Comparison of ENCODE assay signal across 1 cellular context in genomic region chr12:54227376-54227775, GRCh38.
TF ChIP-seq lines count a peak whose summit lies in the region.

No MANE protein-coding gene starts in this region.

TF ChIP-seq in GM12878, 131 proteins besides CTCF, POLR2A, EP300 and RAD21:
- TF ChIP-seq SREBF2 (IDR thresholded peaks at IDR 0.05; ENCODE audit: low read length), result no peak
- no peak for TF ChIP-seq NR2C2 (IDR thresholded peaks at IDR 0.05; ENCODE audit: borderline replicate concordance, control insufficient read depth, insufficient read length, low read depth)
- no peak for TF ChIP-seq ESRRA (IDR thresholded peaks at IDR 0.05; ENCODE audit: low read length)
- no peak for TF ChIP-seq BACH1 (IDR thresholded peaks at IDR 0.05; ENCODE audit: borderline replicate concordance)
- TF ChIP-seq NFYA (IDR thresholded peaks at IDR 0.05; ENCODE audit: borderline replicate concordance, low read depth, low read length), result no peak
- TF ChIP-seq IKZF2 (IDR thresholded peaks at IDR 0.05), result no peak
- TF ChIP-seq JUNB (IDR thresholded peaks at IDR 0.05), result no peak
- no peak for TF ChIP-seq SUZ12 (IDR thresholded peaks at IDR 0.05; ENCODE audit: unreplicated experiment)
- TF ChIP-seq BCL11A (IDR thresholded peaks at IDR 0.05; ENCODE audit: low read depth, low read length), result no peak
- no peak for TF ChIP-seq KDM1A (IDR thresholded peaks at IDR 0.05; ENCODE audit: borderline replicate concordance)
- no peak for TF ChIP-seq CHD1 (IDR thresholded peaks at IDR 0.05; ENCODE audit: low read depth, low read length)
- TF ChIP-seq ZNF217 (IDR thresholded peaks at IDR 0.05), result no peak
- TF ChIP-seq, protein P1, sequence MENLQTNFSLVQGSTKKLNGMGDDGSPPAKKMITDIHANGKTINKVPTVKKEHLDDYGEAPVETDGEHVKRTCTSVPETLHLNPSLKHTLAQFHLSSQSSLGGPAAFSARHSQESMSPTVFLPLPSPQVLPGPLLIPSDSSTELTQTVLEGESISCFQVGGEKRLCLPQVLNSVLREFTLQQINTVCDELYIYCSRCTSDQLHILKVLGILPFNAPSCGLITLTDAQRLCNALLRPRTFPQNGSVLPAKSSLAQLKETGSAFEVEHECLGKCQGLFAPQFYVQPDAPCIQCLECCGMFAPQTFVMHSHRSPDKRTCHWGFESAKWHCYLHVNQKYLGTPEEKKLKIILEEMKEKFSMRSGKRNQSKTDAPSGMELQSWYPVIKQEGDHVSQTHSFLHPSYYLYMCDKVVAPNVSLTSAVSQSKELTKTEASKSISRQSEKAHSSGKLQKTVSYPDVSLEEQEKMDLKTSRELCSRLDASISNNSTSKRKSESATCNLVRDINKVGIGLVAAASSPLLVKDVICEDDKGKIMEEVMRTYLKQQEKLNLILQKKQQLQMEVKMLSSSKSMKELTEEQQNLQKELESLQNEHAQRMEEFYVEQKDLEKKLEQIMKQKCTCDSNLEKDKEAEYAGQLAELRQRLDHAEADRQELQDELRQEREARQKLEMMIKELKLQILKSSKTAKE (IDR thresholded peaks at IDR 0.05; ENCODE audit: low read depth, poor library complexity, severe bottlenecking), result no peak
- TF ChIP-seq ZNF384 (IDR thresholded peaks at IDR 0.05; ENCODE audit: borderline replicate concordance, low read depth, low read length), result no peak
- TF ChIP-seq SREBF1 (IDR thresholded peaks at IDR 0.05; ENCODE audit: low read length), result no peak
- no peak for TF ChIP-seq SMAD5 (IDR thresholded peaks at IDR 0.05; ENCODE audit: low read depth)
- TF ChIP-seq, protein P2, sequence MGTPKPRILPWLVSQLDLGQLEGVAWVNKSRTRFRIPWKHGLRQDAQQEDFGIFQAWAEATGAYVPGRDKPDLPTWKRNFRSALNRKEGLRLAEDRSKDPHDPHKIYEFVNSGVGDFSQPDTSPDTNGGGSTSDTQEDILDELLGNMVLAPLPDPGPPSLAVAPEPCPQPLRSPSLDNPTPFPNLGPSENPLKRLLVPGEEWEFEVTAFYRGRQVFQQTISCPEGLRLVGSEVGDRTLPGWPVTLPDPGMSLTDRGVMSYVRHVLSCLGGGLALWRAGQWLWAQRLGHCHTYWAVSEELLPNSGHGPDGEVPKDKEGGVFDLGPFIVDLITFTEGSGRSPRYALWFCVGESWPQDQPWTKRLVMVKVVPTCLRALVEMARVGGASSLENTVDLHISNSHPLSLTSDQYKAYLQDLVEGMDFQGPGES (IDR thresholded peaks at IDR 0.05), result no peak
- no peak for TF ChIP-seq YY1 (IDR thresholded peaks at IDR 0.05; ENCODE audit: low read depth, low read length)
- no peak for TF ChIP-seq ATF2 (IDR thresholded peaks at IDR 0.05; ENCODE audit: low read length)
